ENCODE assay signal across 17 cellular contexts in the genomic region with DNA sequence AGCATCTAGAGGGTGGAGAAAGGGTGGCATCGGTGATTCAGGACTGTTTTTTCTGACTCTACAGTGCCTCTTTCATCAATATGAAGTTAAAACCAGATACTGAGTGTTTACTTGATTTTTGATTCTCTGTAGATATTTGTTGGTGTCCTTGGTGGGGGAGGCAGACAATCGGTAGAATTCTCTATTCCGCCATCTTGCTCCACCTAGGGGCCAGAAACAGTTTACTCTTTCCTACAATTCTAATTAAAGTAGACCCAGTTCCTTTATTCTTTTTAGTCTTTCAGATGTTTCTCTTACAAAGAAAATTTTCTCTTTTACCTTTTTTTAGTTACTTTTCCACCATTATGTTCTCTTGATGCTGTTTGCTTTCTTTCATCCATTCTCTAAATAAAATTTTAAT.
A peak's percentile ranks its signal among the peaks of the same experiment; 100 is the strongest.
DNase-seq lines count a peak whose midpoint lies in the region; ATAC-seq and TF ChIP-seq lines count a peak whose summit lies in the region.
"Had no signal": no experiment of that assay in that cellular context is flagged by ENCODE, and none has a peak within 500 bp of the region (broad histone marks: within the 10 kb centered on the region; RNA-seq: fewer than 3 reads in every experiment).

No MANE protein-coding gene starts in this region.

- H3K4me1 Mint-ChIP-seq in glutamatergic neuron (ENCODE audit: low read depth, unreplicated experiment) = no peaks in the 10 kb centered on the region
- H3K4me1 Mint-ChIP-seq in CD4-positive, alpha-beta T cell (ENCODE audit: low read depth) = no peaks in the 10 kb centered on the region
- H3K4me1 Mint-ChIP-seq: stimulated activated memory B cell treated with anti-CD40 and anti-IgM and Interleukin-4, amounts not matched to agents 10 μg/mL and 1 μg/mL and 100 μg/mL, for 72 hours; T-helper 17 cell had no signal

- H3K36me3 Mint-ChIP-seq in glutamatergic neuron (ENCODE audit: unreplicated experiment) = peaks cover 4% of the 10 kb centered on the region
- H3K36me3 Mint-ChIP-seq in CD4-positive, alpha-beta T cell (ENCODE audit: low read depth) = no peaks in the 10 kb centered on the region
- H3K36me3 Mint-ChIP-seq: stimulated activated memory B cell treated with anti-CD40 and anti-IgM and Interleukin-4, amounts not matched to agents 10 μg/mL and 1 μg/mL and 100 μg/mL, for 72 hours had no signal

- CTCF ChIA-PET in BJ (lab: Yijun Ruan, JAX) = no interaction called here
- CTCF ChIA-PET in CD4-positive, alpha-beta T cell (lab: Charles Lee) = no interaction called here

- H3K4me1 ChIP-seq in Karpas-422 (ENCODE audit: low read length) = peaks cover 9% of the 10 kb centered on the region
- H3K4me1 ChIP-seq: upper lobe of right lung had no signal

- peak; percentile 39 for TF ChIP-seq CTCF in BJ (IDR thresholded peaks at IDR 0.05; ENCODE audit: insufficient read depth, low read depth, low read length)
- TF ChIP-seq CTCF in astrocyte of the cerebellum (IDR thresholded peaks at IDR 0.05; ENCODE audit: low read depth, low read length, missing control alignments) = peak; percentile 20
- peak; percentile 14 for TF ChIP-seq CTCF in glutamatergic neuron (IDR thresholded peaks at IDR 0.05; ENCODE audit: partially characterized antibody, unreplicated experiment)
- TF ChIP-seq CTCF in CD4-positive, alpha-beta T cell (IDR thresholded peaks at IDR 0.05) = no peak

- H3K4me3 Mint-ChIP-seq in glutamatergic neuron (ENCODE audit: unreplicated experiment) = no peak overlapping the region
- H3K4me3 Mint-ChIP-seq in CD4-positive, alpha-beta T cell = no peak overlapping the region
- H3K4me3 Mint-ChIP-seq: activated naive CD4-positive, alpha-beta T cell treated with anti-CD3 and anti-CD28 coated beads for 36 hours; stimulated activated memory B cell treated with anti-CD40 and anti-IgM and Interleukin-4, amounts not matched to agents 10 μg/mL and 1 μg/mL and 100 μg/mL, for 72 hours; T-helper 17 cell had no signal

- no peaks in the 10 kb centered on the region for H3K79me2 ChIP-seq in Karpas-422 (ENCODE audit: low read length)

- no peak for DNase-seq in BJ (ENCODE audit: low read depth)
- DNase-seq in Karpas-422 = peak; percentile 51
- no peak for DNase-seq in astrocyte of the cerebellum (ENCODE audit: low read depth)
- DNase-seq in glutamatergic neuron = no peak
- no peak for DNase-seq in CD4-positive, alpha-beta T cell
- DNase-seq in SW480 (ENCODE audit: low spot score) = no peak
- DNase-seq: activated naive CD4-positive, alpha-beta T cell treated with anti-CD3 and anti-CD28 coated beads for 36 hours; C1 segment of cervical spinal cord; head of caudate nucleus; NCI-H2029 treated with DMSO at 0.1 percent for 48 hours; NCI-H526; T-helper 17 cell; upper lobe of right lung had no signal

- no peaks in the 10 kb centered on the region for H4K20me1 ChIP-seq in Karpas-422 (ENCODE audit: insufficient read depth, low read depth, low read length)

- H3K36me3 ChIP-seq in BJ (ENCODE audit: control insufficient read depth, insufficient read depth, low read length) (no peaks in the 10 kb centered on the region), Karpas-422 (ENCODE audit: insufficient read depth, low read length) (no peaks in the 10 kb centered on the region)
- H3K36me3 ChIP-seq: upper lobe of right lung had no signal

- no peaks in the 10 kb centered on the region for H3K9me3 Mint-ChIP-seq in glutamatergic neuron (ENCODE audit: unreplicated experiment)
- no peaks in the 10 kb centered on the region for H3K9me3 Mint-ChIP-seq in CD4-positive, alpha-beta T cell
- H3K9me3 Mint-ChIP-seq: activated naive CD4-positive, alpha-beta T cell treated with anti-CD3 and anti-CD28 coated beads for 36 hours had no signal

- H2AFZ ChIP-seq in Karpas-422 (ENCODE audit: low read length) = 0 out of 2 replicates have a peak overlapping the region, but pooled peaks have one; percentile 34

- H3K4me3 ChIP-seq in BJ (ENCODE audit: low read depth, low read length) (no peak overlapping the region), Karpas-422 (ENCODE audit: low read length) (no peak overlapping the region), astrocyte of the cerebellum (ENCODE audit: low read depth, low read length) (no peak overlapping the region)
- H3K4me3 ChIP-seq: upper lobe of right lung had no signal

- intact Hi-C loops in CD4-positive, alpha-beta T cell (cut with DNase I, micrococcal nuclease) = no loop called here

- no peak overlapping the region for H3K27ac ChIP-seq in Karpas-422 (ENCODE audit: low read length)
- no peak overlapping the region for H3K27ac ChIP-seq in CD4-positive, alpha-beta T cell (ENCODE audit: low read depth, low read length)
- H3K27ac ChIP-seq: HL-60, upper lobe of right lung had no signal

- ATAC-seq in GM21717 (IDR thresholded peaks at IDR 0.05; ENCODE audit: unreplicated experiment) (no peak), GM19324 (IDR thresholded peaks at IDR 0.05; ENCODE audit: low FRiP score, unreplicated experiment) (no peak)
- no peak for ATAC-seq in CD4-positive, alpha-beta T cell (ENCODE audit: poor library complexity)
- ATAC-seq: T-helper 17 cell, upper lobe of right lung had no signal

- POLR2A ChIA-PET in BJ (lab: Charles Lee) = no interaction called here
- POLR2A ChIA-PET in CD4-positive, alpha-beta T cell (lab: Charles Lee) = no interaction called here

- no peaks in the 10 kb centered on the region for H3K27me3 ChIP-seq in BJ (ENCODE audit: control insufficient read depth, insufficient read depth, low read length)
- H3K27me3 ChIP-seq in Karpas-422 (ENCODE audit: low read length) = no peaks in the 10 kb centered on the region
- no peaks in the 10 kb centered on the region for H3K27me3 ChIP-seq in CD4-positive, alpha-beta T cell (ENCODE audit: control insufficient read depth, insufficient read depth, low read length)
- H3K27me3 ChIP-seq: upper lobe of right lung had no signal

- in situ Hi-C loops in astrocyte of the cerebellum (cut with HindIII; ENCODE audit: low sequenced_read_pairs) = no loop called here

- H3K27me3 Mint-ChIP-seq in glutamatergic neuron (ENCODE audit: unreplicated experiment) = no peaks in the 10 kb centered on the region
- no peaks in the 10 kb centered on the region for H3K27me3 Mint-ChIP-seq in CD4-positive, alpha-beta T cell
- H3K27me3 Mint-ChIP-seq: stimulated activated memory B cell treated with anti-CD40 and anti-IgM and Interleukin-4, amounts not matched to agents 10 μg/mL and 1 μg/mL and 100 μg/mL, for 72 hours; T-helper 17 cell had no signal

- no peaks in the 10 kb centered on the region for H3K9me3 ChIP-seq in Karpas-422 (ENCODE audit: low read length)
- H3K9me3 ChIP-seq in CD4-positive, alpha-beta T cell (ENCODE audit: control insufficient read depth, low read length) = no peaks in the 10 kb centered on the region
- H3K9me3 ChIP-seq: upper lobe of right lung had no signal

- no peaks in the 10 kb centered on the region; the same call in 1 of the 2 replicates for H3K9me2 ChIP-seq in Karpas-422 (replicated peaks; ENCODE audit: insufficient read depth, low read length)

- H3K4me2 ChIP-seq in Karpas-422 (ENCODE audit: low read depth, low read length, poor library complexity, severe bottlenecking) = no peak overlapping the region

- H3K27ac Mint-ChIP-seq in glutamatergic neuron (ENCODE audit: unreplicated experiment) = no peak overlapping the region
- H3K27ac Mint-ChIP-seq in CD4-positive, alpha-beta T cell = no peak overlapping the region
- H3K27ac Mint-ChIP-seq: activated naive CD4-positive, alpha-beta T cell treated with anti-CD3 and anti-CD28 coated beads for 36 hours; stimulated activated memory B cell treated with anti-CD40 and anti-IgM and Interleukin-4, amounts not matched to agents 10 μg/mL and 1 μg/mL and 100 μg/mL, for 72 hours; T-helper 17 cell had no signal

- no peak overlapping the region for H3K9ac ChIP-seq in Karpas-422 (ENCODE audit: low read length)
